Comparison of ENCODE assay signal across 1 cellular context in the genomic region with DNA sequence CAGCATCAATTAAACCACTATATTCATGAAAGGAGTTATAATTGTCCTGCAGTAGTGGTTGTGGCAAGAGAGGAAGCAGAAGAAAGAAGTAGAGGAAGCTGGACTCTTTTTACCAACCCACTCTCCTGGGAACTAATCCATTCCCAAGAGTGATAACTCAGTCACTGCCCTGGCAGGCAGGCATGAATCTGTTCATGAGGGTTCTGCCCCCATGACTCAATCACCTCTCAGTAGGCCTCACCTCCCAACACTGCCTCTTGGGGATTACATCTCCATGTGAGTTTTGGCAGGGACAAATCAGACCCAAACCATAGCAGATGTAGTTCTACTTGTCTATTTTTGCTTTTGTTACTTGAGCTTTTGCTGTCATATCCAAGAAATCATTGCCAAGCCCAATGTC.
TF ChIP-seq lines count a peak whose summit lies in the region.

No MANE protein-coding gene starts in this region.

TF ChIP-seq in GM23338, 12 proteins besides CTCF, POLR2A, EP300 and RAD21 (continued from another document):
- TF ChIP-seq, protein P1, sequence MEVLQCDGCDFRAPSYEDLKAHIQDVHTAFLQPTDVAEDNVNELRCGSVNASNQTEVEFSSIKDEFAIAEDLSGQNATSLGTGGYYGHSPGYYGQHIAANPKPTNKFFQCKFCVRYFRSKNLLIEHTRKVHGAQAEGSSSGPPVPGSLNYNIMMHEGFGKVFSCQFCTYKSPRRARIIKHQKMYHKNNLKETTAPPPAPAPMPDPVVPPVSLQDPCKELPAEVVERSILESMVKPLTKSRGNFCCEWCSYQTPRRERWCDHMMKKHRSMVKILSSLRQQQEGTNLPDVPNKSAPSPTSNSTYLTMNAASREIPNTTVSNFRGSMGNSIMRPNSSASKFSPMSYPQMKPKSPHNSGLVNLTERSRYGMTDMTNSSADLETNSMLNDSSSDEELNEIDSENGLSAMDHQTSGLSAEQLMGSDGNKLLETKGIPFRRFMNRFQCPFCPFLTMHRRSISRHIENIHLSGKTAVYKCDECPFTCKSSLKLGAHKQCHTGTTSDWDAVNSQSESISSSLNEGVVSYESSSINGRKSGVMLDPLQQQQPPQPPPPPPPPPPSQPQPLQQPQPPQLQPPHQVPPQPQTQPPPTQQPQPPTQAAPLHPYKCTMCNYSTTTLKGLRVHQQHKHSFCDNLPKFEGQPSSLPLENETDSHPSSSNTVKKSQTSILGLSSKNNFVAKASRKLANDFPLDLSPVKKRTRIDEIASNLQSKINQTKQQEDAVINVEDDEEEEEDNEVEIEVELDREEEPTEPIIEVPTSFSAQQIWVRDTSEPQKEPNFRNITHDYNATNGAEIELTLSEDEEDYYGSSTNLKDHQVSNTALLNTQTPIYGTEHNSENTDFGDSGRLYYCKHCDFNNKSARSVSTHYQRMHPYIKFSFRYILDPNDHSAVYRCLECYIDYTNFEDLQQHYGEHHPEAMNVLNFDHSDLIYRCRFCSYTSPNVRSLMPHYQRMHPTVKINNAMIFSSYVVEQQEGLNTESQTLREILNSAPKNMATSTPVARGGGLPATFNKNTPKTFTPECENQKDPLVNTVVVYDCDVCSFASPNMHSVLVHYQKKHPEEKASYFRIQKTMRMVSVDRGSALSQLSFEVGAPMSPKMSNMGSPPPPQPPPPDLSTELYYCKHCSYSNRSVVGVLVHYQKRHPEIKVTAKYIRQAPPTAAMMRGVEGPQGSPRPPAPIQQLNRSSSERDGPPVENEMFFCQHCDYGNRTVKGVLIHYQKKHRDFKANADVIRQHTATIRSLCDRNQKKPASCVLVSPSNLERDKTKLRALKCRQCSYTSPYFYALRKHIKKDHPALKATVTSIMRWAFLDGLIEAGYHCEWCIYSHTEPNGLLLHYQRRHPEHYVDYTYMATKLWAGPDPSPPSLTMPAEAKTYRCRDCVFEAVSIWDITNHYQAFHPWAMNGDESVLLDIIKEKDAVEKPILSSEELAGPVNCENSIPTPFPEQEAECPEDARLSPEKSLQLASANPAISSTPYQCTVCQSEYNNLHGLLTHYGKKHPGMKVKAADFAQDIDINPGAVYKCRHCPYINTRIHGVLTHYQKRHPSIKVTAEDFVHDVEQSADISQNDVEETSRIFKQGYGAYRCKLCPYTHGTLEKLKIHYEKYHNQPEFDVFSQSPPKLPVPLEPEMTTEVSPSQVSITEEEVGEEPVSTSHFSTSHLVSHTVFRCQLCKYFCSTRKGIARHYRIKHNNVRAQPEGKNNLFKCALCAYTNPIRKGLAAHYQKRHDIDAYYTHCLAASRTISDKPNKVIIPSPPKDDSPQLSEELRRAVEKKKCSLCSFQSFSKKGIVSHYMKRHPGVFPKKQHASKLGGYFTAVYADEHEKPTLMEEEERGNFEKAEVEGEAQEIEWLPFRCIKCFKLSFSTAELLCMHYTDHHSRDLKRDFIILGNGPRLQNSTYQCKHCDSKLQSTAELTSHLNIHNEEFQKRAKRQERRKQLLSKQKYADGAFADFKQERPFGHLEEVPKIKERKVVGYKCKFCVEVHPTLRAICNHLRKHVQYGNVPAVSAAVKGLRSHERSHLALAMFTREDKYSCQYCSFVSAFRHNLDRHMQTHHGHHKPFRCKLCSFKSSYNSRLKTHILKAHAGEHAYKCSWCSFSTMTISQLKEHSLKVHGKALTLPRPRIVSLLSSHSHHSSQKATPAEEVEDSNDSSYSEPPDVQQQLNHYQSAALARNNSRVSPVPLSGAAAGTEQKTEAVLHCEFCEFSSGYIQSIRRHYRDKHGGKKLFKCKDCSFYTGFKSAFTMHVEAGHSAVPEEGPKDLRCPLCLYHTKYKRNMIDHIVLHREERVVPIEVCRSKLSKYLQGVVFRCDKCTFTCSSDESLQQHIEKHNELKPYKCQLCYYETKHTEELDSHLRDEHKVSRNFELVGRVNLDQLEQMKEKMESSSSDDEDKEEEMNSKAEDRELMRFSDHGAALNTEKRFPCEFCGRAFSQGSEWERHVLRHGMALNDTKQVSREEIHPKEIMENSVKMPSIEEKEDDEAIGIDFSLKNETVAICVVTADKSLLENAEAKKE (CRISPR knock-in tag; IDR thresholded peaks at IDR 0.05), result no peak
- no peak for TF ChIP-seq CREB1 (CRISPR knock-in tag; IDR thresholded peaks at IDR 0.05; ENCODE audit: low read depth)
- TF ChIP-seq, protein P2, sequence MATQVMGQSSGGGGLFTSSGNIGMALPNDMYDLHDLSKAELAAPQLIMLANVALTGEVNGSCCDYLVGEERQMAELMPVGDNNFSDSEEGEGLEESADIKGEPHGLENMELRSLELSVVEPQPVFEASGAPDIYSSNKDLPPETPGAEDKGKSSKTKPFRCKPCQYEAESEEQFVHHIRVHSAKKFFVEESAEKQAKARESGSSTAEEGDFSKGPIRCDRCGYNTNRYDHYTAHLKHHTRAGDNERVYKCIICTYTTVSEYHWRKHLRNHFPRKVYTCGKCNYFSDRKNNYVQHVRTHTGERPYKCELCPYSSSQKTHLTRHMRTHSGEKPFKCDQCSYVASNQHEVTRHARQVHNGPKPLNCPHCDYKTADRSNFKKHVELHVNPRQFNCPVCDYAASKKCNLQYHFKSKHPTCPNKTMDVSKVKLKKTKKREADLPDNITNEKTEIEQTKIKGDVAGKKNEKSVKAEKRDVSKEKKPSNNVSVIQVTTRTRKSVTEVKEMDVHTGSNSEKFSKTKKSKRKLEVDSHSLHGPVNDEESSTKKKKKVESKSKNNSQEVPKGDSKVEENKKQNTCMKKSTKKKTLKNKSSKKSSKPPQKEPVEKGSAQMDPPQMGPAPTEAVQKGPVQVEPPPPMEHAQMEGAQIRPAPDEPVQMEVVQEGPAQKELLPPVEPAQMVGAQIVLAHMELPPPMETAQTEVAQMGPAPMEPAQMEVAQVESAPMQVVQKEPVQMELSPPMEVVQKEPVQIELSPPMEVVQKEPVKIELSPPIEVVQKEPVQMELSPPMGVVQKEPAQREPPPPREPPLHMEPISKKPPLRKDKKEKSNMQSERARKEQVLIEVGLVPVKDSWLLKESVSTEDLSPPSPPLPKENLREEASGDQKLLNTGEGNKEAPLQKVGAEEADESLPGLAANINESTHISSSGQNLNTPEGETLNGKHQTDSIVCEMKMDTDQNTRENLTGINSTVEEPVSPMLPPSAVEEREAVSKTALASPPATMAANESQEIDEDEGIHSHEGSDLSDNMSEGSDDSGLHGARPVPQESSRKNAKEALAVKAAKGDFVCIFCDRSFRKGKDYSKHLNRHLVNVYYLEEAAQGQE (IDR thresholded peaks at IDR 0.05; ENCODE audit: unreplicated experiment), result no peak
